ENCODE assay signal across 4 cellular contexts in the genomic region with DNA sequence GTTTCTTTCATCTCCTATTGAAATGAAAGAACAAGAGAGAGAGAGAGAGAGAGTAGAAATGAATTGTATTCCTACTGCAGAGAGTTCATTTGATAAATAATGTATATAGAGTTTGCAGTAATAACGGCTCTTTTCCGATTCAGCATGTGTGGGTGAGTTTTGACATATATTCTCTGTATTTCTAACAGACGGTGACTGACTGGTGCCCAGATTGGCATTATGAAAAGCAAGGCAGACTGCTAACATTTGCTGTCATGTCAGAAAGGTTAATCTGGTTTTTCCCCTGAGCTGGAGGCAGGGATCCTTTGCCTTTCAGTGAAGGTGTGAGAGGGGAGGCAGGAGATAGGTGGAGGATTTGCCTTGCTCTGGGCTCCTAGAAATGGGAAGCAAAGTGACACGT.
"Had no signal": no experiment of that assay in that cellular context is flagged by ENCODE, and none has a peak within 500 bp of the region (broad histone marks: within the 10 kb centered on the region; RNA-seq: fewer than 3 reads in every experiment).

No MANE protein-coding gene starts in this region.

- H3K4me1 Mint-ChIP-seq: GM23338, H9, IgD-negative memory B cell had no signal

- H2AFZ ChIP-seq: GM23338 had no signal

- H3K9me3 Mint-ChIP-seq: GM23338, H9, IgD-negative memory B cell had no signal

- H3K4me3 ChIP-seq: GM23338 had no signal

- H3K27ac Mint-ChIP-seq: GM23338, H9, IgD-negative memory B cell had no signal

- ATAC-seq: GM23338 had no signal

- H3K4me3 Mint-ChIP-seq: GM23338, H9, IgD-negative memory B cell had no signal

- DNase-seq: H9, HCEC 1CT had no signal

- H3K4me2 ChIP-seq: GM23338 had no signal
